ENCODE assay signal across 22 cellular contexts in genomic region chr1:92587445-92587844, GRCh38.
A peak's percentile ranks its signal among the peaks of the same experiment; 100 is the strongest.
DNase-seq lines count a peak whose midpoint lies in the region; ATAC-seq and TF ChIP-seq lines count a peak whose summit lies in the region.
"Had no signal": no experiment of that assay in that cellular context is flagged by ENCODE, and none has a peak within 500 bp of the region (broad histone marks: within the 10 kb centered on the region; RNA-seq: fewer than 3 reads in every experiment).

No MANE protein-coding gene starts in this region.

- H3K4me3 ChIP-seq in breast epithelium (no peak overlapping the region), brain microvascular endothelial cell (ENCODE audit: low read depth, low read length) (no peak overlapping the region)
- H3K4me3 ChIP-seq: SJSA1 had no signal

- DNase-seq in activated T-cell treated with anti-CD3 and anti-CD28 coated beads, Interleukin-2, amount 50 U/mL, for 4 hours = no peak
- no peak for DNase-seq in activated T-cell treated with anti-CD3 and anti-CD28 coated beads, Interleukin-2, amount 50 U/mL, for 48 hours
- peak in 1 of 2 donors; percentile 72 for DNase-seq in stimulated activated effector memory CD8-positive, alpha-beta T cell treated with anti-CD3 and anti-CD28 coated beads, Interleukin-12 subunit alpha, Interleukin-12 subunit beta, amount 100 ng/mL, for 72 hours (ENCODE audit: low spot score in 2 of 2)
- DNase-seq in cardiac septum (ENCODE audit: low spot score) (no peak), breast epithelium (ENCODE audit: low spot score in 2 of 2) (no peak), brain microvascular endothelial cell (no peak)
- DNase-seq: caudate nucleus; CD4-positive, alpha-beta memory T cell; effector CD8-positive, alpha-beta T cell; kidney glomerular epithelial cell; NCI-H1930; NCI-H524; PC-3; retina; stimulated activated CD8-positive, alpha-beta memory T cell treated with anti-CD3 and anti-CD28 coated beads, Interleukin-4, amount 100 ng/mL, for 48 hours; T-helper 9 cell had no signal

- H3K4me3 Mint-ChIP-seq in activated T-cell treated with anti-CD3 and anti-CD28 coated beads, Interleukin-2, amount 50 U/mL, for 4 hours = no peak overlapping the region
- H3K4me3 Mint-ChIP-seq in stimulated activated effector memory CD8-positive, alpha-beta T cell treated with anti-CD3 and anti-CD28 coated beads, Interleukin-12 subunit alpha, Interleukin-12 subunit beta, amount 100 ng/mL, for 72 hours = no peak overlapping the region
- H3K4me3 Mint-ChIP-seq: mesothelial cell of epicardium, type B pancreatic cell had no signal

- H3K27ac ChIP-seq in breast epithelium (no peak overlapping the region), brain microvascular endothelial cell (no peak overlapping the region)
- H3K27ac ChIP-seq: neutrophil, SJSA1 had no signal

- intact Hi-C loops in cardiac septum (cut with DNase I) = no loop called here
- intact Hi-C loops in breast epithelium (cut with DNase I; ENCODE audit: low total_unique reads) = no loop called here

- H3K36me3 ChIP-seq in breast epithelium (no peaks in the 10 kb centered on the region), brain microvascular endothelial cell (replicated peaks) (no peaks in the 10 kb centered on the region)
- H3K36me3 ChIP-seq: neutrophil, SJSA1 had no signal

- in situ Hi-C loops in brain microvascular endothelial cell (cut with HindIII; ENCODE audit: low pct_ligation_motif_present, low sequenced_read_pairs) = no loop called here

- no peaks in the 10 kb centered on the region for H3K4me1 ChIP-seq in breast epithelium

- peak overlapping the region; percentile 74 for H3K27ac Mint-ChIP-seq in stimulated activated effector memory CD8-positive, alpha-beta T cell treated with anti-CD3 and anti-CD28 coated beads, Interleukin-12 subunit alpha, Interleukin-12 subunit beta, amount 100 ng/mL, for 72 hours
- H3K27ac Mint-ChIP-seq: mesothelial cell of epicardium, type B pancreatic cell had no signal

- H3K27me3 ChIP-seq in breast epithelium (no peaks in the 10 kb centered on the region), brain microvascular endothelial cell (replicated peaks) (no peaks in the 10 kb centered on the region)
- H3K27me3 ChIP-seq: neutrophil, SJSA1 had no signal

- peaks cover 12% of the 10 kb centered on the region for H3K9me3 Mint-ChIP-seq in activated T-cell treated with anti-CD3 and anti-CD28 coated beads, Interleukin-2, amount 50 U/mL, for 4 hours
- H3K9me3 Mint-ChIP-seq in stimulated activated effector memory CD8-positive, alpha-beta T cell treated with anti-CD3 and anti-CD28 coated beads, Interleukin-12 subunit alpha, Interleukin-12 subunit beta, amount 100 ng/mL, for 72 hours = peaks cover 2% of the 10 kb centered on the region

- no peak for TF ChIP-seq CTCF in breast epithelium (IDR thresholded peaks at IDR 0.05)
- no peak for TF ChIP-seq CTCF in brain microvascular endothelial cell (IDR thresholded peaks at IDR 0.05; ENCODE audit: low read depth, low read length, missing control alignments)

- peak; percentile 70 to 75 for ATAC-seq in activated T-cell treated with anti-CD3 and anti-CD28 coated beads, Interleukin-2, amount 50 U/mL, for 4 hours
- ATAC-seq in GM18517 (IDR thresholded peaks at IDR 0.05; ENCODE audit: unreplicated experiment) (peak; percentile 52), HG02798 (IDR thresholded peaks at IDR 0.05; ENCODE audit: poor library complexity, unreplicated experiment) (peak; percentile 55)
- peak; percentile 88 for ATAC-seq in stimulated activated effector memory CD8-positive, alpha-beta T cell treated with anti-CD3 and anti-CD28 coated beads, Interleukin-12 subunit alpha, Interleukin-12 subunit beta, amount 100 ng/mL, for 72 hours
- ATAC-seq: PC-3 had no signal

- H3K36me3 Mint-ChIP-seq in activated T-cell treated with anti-CD3 and anti-CD28 coated beads, Interleukin-2, amount 50 U/mL, for 4 hours (ENCODE audit: insufficient read depth) = peaks cover 5% of the 10 kb centered on the region
- H3K36me3 Mint-ChIP-seq in stimulated activated effector memory CD8-positive, alpha-beta T cell treated with anti-CD3 and anti-CD28 coated beads, Interleukin-12 subunit alpha, Interleukin-12 subunit beta, amount 100 ng/mL, for 72 hours = no peaks in the 10 kb centered on the region
- H3K36me3 Mint-ChIP-seq: CD4-positive, alpha-beta memory T cell had no signal

- H3K27me3 Mint-ChIP-seq in activated T-cell treated with anti-CD3 and anti-CD28 coated beads, Interleukin-2, amount 50 U/mL, for 4 hours (ENCODE audit: low read depth) = no peaks in the 10 kb centered on the region
- H3K27me3 Mint-ChIP-seq: CD4-positive, alpha-beta memory T cell; type B pancreatic cell had no signal

- TF ChIP-seq POLR2A in breast epithelium (IDR thresholded peaks at IDR 0.05) = no peak

- H3K9me3 ChIP-seq in breast epithelium = no peaks in the 10 kb centered on the region
- H3K9me3 ChIP-seq: neutrophil, SJSA1 had no signal

- H3K4me1 Mint-ChIP-seq in activated T-cell treated with anti-CD3 and anti-CD28 coated beads, Interleukin-2, amount 50 U/mL, for 4 hours (ENCODE audit: low read depth) = peaks cover 40% of the 10 kb centered on the region
- peaks cover 18% of the 10 kb centered on the region for H3K4me1 Mint-ChIP-seq in stimulated activated effector memory CD8-positive, alpha-beta T cell treated with anti-CD3 and anti-CD28 coated beads, Interleukin-12 subunit alpha, Interleukin-12 subunit beta, amount 100 ng/mL, for 72 hours
- H3K4me1 Mint-ChIP-seq: mesothelial cell of epicardium had no signal
